ENCODE assay signal across 2 cellular contexts in genomic region chr15:90826206-90826885, GRCh38.
TF ChIP-seq lines count a peak whose summit lies in the region.

No MANE protein-coding gene starts in this region.

TF ChIP-seq in WTC11, 78 proteins besides CTCF, POLR2A, EP300 and RAD21:
- peak; percentile 39 for TF ChIP-seq NFYB (CRISPR knock-in tag; conservative IDR thresholded peaks at IDR 0.05; ENCODE audit: low read depth)

TF ChIP-seq in HepG2, 621 proteins besides CTCF, POLR2A, EP300 and RAD21:
- TF ChIP-seq NFYC (CRISPR knock-in tag; IDR thresholded peaks at IDR 0.05), result peak; percentile 55
- TF ChIP-seq NFYB (CRISPR knock-in tag; IDR thresholded peaks at IDR 0.05), result peak; percentile 59
